In the genomic region with DNA sequence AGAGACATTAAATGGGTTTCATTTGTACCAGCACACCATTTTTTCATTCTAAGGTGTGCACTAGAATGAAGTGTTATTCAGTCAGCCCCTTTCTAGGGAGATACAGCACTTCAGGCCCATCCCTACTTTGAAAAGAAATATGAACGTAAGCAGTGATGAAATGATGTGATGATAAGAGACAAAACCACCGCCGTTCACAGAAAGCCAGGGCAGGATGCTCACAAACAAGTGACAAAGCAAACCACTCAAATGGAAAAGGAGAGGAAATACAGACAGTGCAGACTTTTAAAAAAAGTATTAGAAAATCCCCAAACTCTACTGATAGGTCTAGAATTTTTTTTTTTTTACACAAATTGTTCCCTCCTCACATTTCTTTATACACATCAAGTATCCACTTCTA, we compare ENCODE assay signal across 10 cellular contexts.
DNase-seq lines count a peak whose midpoint lies in the region; ATAC-seq lines count a peak whose summit lies in the region.
"Had no signal": no experiment of that assay in that cellular context is flagged by ENCODE, and none has a peak within 500 bp of the region (broad histone marks: within the 10 kb centered on the region; RNA-seq: fewer than 3 reads in every experiment).

No MANE protein-coding gene starts in this region.

- H3K4me3 Mint-ChIP-seq in memory B cell: no peak overlapping the region

- DNase-seq in CD1c-positive myeloid dendritic cell (ENCODE audit: extremely low spot score): peak; percentile 45
- peak; percentile 48 for DNase-seq in activated CD8-positive, alpha-beta memory T cell treated with anti-CD3 and anti-CD28 coated beads, Interleukin-2, amount 50 U/mL, for 1 hour (ENCODE audit: extremely low read depth)
- DNase-seq in memory B cell (ENCODE audit: low spot score in 2 of 2): no peak
- DNase-seq in DMS 273 treated with DMSO at 0.1 percent for 48 hours (lab: John Stamatoyannopoulos, UW): no peak
- DNase-seq in SK-N-DZ (ENCODE audit: low spot score): no peak
- no peak for DNase-seq in foreskin melanocyte
- no peak for DNase-seq in DMS79 (lab: John Stamatoyannopoulos, UW)
- DNase-seq: NCI-H1694, RPMI8226 had no signal

- H3K27ac Mint-ChIP-seq in memory B cell: peak overlapping the region; percentile 79

- no peaks in the 10 kb centered on the region for H3K9me3 Mint-ChIP-seq in memory B cell

- H3K4me1 Mint-ChIP-seq in memory B cell: peaks cover 13% of the 10 kb centered on the region

- H3K36me3 Mint-ChIP-seq in memory B cell: peaks cover 14% of the 10 kb centered on the region

- ATAC-seq in HG02852 (IDR thresholded peaks at IDR 0.05; ENCODE audit: unreplicated experiment): peak; percentile 46
- ATAC-seq in memory B cell (ENCODE audit: low read depth): peak; percentile 79

- no peaks in the 10 kb centered on the region for H3K27me3 Mint-ChIP-seq in memory B cell

Comparison
In these comparisons a context has a peak if more than half of its experiments do, and no peak if none do; other contexts are left out.
1. DNase-seq: peak in CD1c-positive myeloid dendritic cell (single experiment) and activated CD8-positive, alpha-beta memory T cell treated with anti-CD3 and anti-CD28 coated beads, Interleukin-2, amount 50 U/mL, for 1 hour (single experiment); none in memory B cell (0 of 2), DMS 273 treated with DMSO at 0.1 percent for 48 hours (single experiment), SK-N-DZ (single experiment), foreskin melanocyte (single experiment) and DMS79 (single experiment).